In the genomic region with DNA sequence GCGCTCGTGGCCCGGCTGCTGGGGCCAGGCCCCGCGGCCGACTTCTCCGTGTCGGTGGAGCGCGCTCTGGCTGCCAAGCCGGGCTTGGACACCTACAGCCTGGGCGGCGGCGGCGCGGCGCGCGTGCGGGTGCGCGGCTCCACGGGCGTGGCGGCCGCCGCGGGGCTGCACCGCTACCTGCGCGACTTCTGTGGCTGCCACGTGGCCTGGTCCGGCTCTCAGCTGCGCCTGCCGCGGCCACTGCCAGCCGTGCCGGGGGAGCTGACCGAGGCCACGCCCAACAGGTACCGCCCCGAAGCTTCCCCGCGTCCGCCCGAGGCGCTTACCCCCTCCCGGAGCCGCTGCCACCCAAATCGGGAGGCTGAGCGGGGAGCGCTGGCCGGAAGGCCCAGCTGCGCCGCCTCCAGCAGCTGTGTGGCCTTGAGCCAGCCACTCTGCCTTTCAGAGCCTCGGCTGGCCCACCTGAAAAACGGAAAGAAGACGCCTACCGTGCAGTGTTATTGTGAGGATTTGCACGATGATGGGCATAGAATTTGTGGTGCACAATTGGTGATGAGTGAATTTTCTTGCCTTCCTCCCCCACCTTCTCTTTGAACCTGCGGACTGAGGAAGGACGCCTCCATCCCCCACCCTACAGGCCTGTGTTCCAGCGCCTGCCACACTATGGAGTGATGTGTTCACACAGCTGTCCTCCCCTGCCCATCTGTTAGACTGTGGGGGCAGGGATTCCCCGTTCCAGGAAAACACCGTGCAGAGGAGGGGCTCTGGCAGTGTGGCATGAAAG, we compare ENCODE assay signal across 8 cellular contexts. TPM values are rescaled to one million over a fixed set of nuclear protein-coding genes. Genes with fewer than 3 reads are reported as not detected.
A peak's percentile ranks its signal among the peaks of the same experiment; 100 is the strongest.
DNase-seq lines count a peak whose midpoint lies in the region; ATAC-seq, FAIRE-seq and TF ChIP-seq lines count a peak whose summit lies in the region.

No MANE protein-coding gene starts in this region.

- H3K36me3 ChIP-seq in bronchial epithelial cell (ENCODE audit: control insufficient read depth, insufficient read depth, low read length): peaks cover 3% of the 10 kb centered on the region

- ATAC-seq in GM18517 (IDR thresholded peaks at IDR 0.05; ENCODE audit: unreplicated experiment) (peak; percentile 57), HG02973 (IDR thresholded peaks at IDR 0.05; ENCODE audit: unreplicated experiment) (peak; percentile 47)

- no peak for TF ChIP-seq CTCF in VCaP (conservative IDR thresholded peaks at IDR 0.05)
- TF ChIP-seq CTCF in bronchial epithelial cell (IDR thresholded peaks at IDR 0.05; ENCODE audit: insufficient read depth, low read length, severe bottlenecking): no peak

- peak; percentile 83 for DNase-seq in A172 (ENCODE audit: low spot score)
- peak; percentile 6 for DNase-seq in NCI-H2107 treated with DMSO at 0.1 percent for 48 hours (lab: John Stamatoyannopoulos, UW; ENCODE audit: unreplicated experiment)
- peak; percentile 27 for DNase-seq in bronchial epithelial cell (ENCODE audit: low read depth)
- DNase-seq in iris pigment epithelial cell (ENCODE audit: low read depth): peak; percentile 69
- peak; percentile 49 to 75 for DNase-seq in stimulated activated CD4-positive, alpha-beta T cell treated with anti-CD3 and anti-CD28 coated beads, Interleukin-12 subunit alpha, Interleukin-12 subunit beta, amount 100 ng/mL, for 24 hours (ENCODE audit: low read depth in 2 of 2)

- no peak for FAIRE-seq in bronchial epithelial cell (lab: Jason Lieb, UNC)

- no peaks in the 10 kb centered on the region for H3K27me3 ChIP-seq in bronchial epithelial cell (ENCODE audit: control insufficient read depth, insufficient read depth, low read length)

- H3K27ac ChIP-seq in VCaP: peak overlapping the region; percentile 86

- H3K4me3 ChIP-seq in bronchial epithelial cell (ENCODE audit: low read depth, low read length): peak overlapping the region; percentile 60

RNA-seq across cellular contexts. Expression of a gene that starts 0.5 kb away (rescaled TPM):
- total RNA-seq in A172 (2014; rRNA removed; shearing (Covaris generic)): 79.2 and 80.1 TPM in 2 replicates
- total RNA-seq in bronchial epithelial cell: 8.4 and 14.2 TPM in 2 replicates

RNA-seq across cellular contexts. Expression of a gene that starts 16.2 kb away (rescaled TPM):
- 1.3 and 1.6 TPM in 2 replicates for total RNA-seq in A172 (2014; rRNA removed; shearing (Covaris generic))
- total RNA-seq in bronchial epithelial cell: 7.4 and 22.8 TPM in 2 replicates

RNA-seq across cellular contexts. Expression of a gene that starts 25.4 kb away (rescaled TPM):
- total RNA-seq in A172 (2014; rRNA removed; shearing (Covaris generic)): 53.9 and 63.6 TPM in 2 replicates
- total RNA-seq in bronchial epithelial cell: 9.0 and 18.4 TPM in 2 replicates

RNA-seq across cellular contexts. Expression of a gene that starts 30.3 kb away (rescaled TPM):
- 47.1 and 52.9 TPM in 2 replicates for total RNA-seq in A172 (2014; rRNA removed; shearing (Covaris generic))
- 28.3 and 33.2 TPM in 2 replicates for total RNA-seq in bronchial epithelial cell

RNA-seq across cellular contexts. Expression of a gene that starts 41.0 kb away (rescaled TPM):
- 21.4 and 29.9 TPM in 2 replicates for total RNA-seq in A172 (2014; rRNA removed; shearing (Covaris generic))
- total RNA-seq in bronchial epithelial cell: 1.3 and 2.0 TPM in 2 replicates

Comparison
In these comparisons a context has a peak if more than half of its experiments do, and no peak if none do; other contexts are left out.
1. Peak in every context shown above with its lines: DNase-seq, ATAC-seq, H3K4me3 ChIP-seq and H3K27ac ChIP-seq.
2. DNase-seq: peak in every context shown above with its lines; median percentile 83 in A172; 69 in iris pigment epithelial cell; 62 in stimulated activated CD4-positive, alpha-beta T cell treated with anti-CD3 and anti-CD28 coated beads, Interleukin-12 subunit alpha, Interleukin-12 subunit beta, amount 100 ng/mL, for 24 hours; 27 in bronchial epithelial cell; 6 in NCI-H2107 treated with DMSO at 0.1 percent for 48 hours.